ENCODE assay signal across 26 cellular contexts in genomic region chr20:9602834-9603173, GRCh38.
DNase-seq lines count a peak whose midpoint lies in the region; ATAC-seq, FAIRE-seq and TF ChIP-seq lines count a peak whose summit lies in the region.
"Had no signal": no experiment of that assay in that cellular context is flagged by ENCODE, and none has a peak within 500 bp of the region (broad histone marks: within the 10 kb centered on the region; RNA-seq: fewer than 3 reads in every experiment).

No MANE protein-coding gene starts in this region.

- no peaks in the 10 kb centered on the region for H3K27me3 ChIP-seq in GM06990 (replicated peaks; ENCODE audit: control insufficient read depth, insufficient read depth, low read length)
- H3K27me3 ChIP-seq in GM12878 (replicated peaks in 1 of 2; ENCODE audit: control insufficient read depth in 2 of 2, insufficient read depth in 2 of 2, low read length in 1 of 2) = no peaks in the 10 kb centered on the region; a peak in 1 of 4 replicates
- H3K27me3 ChIP-seq: BE2C had no signal

- no peak overlapping the region; the same call in 1 of the 2 replicates for H3K27ac ChIP-seq in GM12878 (ENCODE audit: control insufficient read depth, insufficient read depth)

- H2AFZ ChIP-seq in GM12878 (ENCODE audit: control insufficient read depth, low read depth, low read length) = peak overlapping the region; percentile 61

- peak overlapping the region; percentile 33; the same call in 1 of the 2 replicates for H3K4me3 ChIP-seq in GM06990 (replicated peaks; ENCODE audit: low read depth, low read length)
- H3K4me3 ChIP-seq in GM12878 = peak overlapping the region; percentile 46; the same call in 1 of the 2 replicates
- H3K4me3 ChIP-seq: MG63 had no signal

- DNase-seq in GM06990 (ENCODE audit: extremely low read depth, insufficient read length) (no peak), GM12878 (ENCODE audit: low read depth, low spot score) (no peak), hypothalamus (lab: John Stamatoyannopoulos, UW) (no peak)
- DNase-seq in activated T-cell treated with anti-CD3 and anti-CD28 coated beads, Interleukin-2, amount 50 U/mL, for 48 hours = no peak
- DNase-seq in activated CD4-positive, alpha-beta T cell treated with anti-CD3 and anti-CD28 coated beads for 1 hour = no peak
- DNase-seq: BE2C; CD4-positive, alpha-beta memory T cell; DMS153; GDM1; Kasumi-1; MG63; NCI-H1092 treated with DMSO at 0.1 percent for 48 hours; NCI-H146; NCI-H2081 treated with DMSO at 0.1 percent for 48 hours; NCI-H510A; NCI-H748 treated with DMSO at 0.1 percent for 48 hours; OCI-M1; RPMI8226; SIG-M5; T-cell had no signal

- BruUV-seq in GM12878 (replicated peaks; lab: Mats Ljungman, UMichigan) = no TSS peak

- in situ Hi-C loops in GM12878 (cut with MboI) = no loop called here

- RAD21 ChIA-PET in GM12878 (lab: Charles Lee; ENCODE audit: unreplicated experiment) = interaction anchor here (1.3 kb wide), 1 partner anchor 10 kb away, joined by 3 read pairs; no protein-coding TSS in a partner anchor

- peaks cover 6% of the 10 kb centered on the region; the same call in 1 of the 2 replicates for H3K4me1 ChIP-seq in GM12878 (ENCODE audit: control insufficient read depth, insufficient read depth, low read length)

- no peak for TF ChIP-seq EP300 in GM12878 (IDR thresholded peaks at IDR 0.05; ENCODE audit: borderline replicate concordance in 1 of 2, control insufficient read depth in 1 of 2, low read depth in 2 of 2, low read length in 2 of 2)

- SMC1A ChIA-PET in GM12878 (lab: Charles Lee; ENCODE audit: uncharacterized antibody, unreplicated experiment) = interaction anchor here (0.7 to 3.4 kb wide), 2 partner anchors 11 to 196 kb away, joined by 3 to 22 read pairs; no protein-coding TSS in a partner anchor

- TF ChIP-seq POLR2A in GM12878 (IDR thresholded peaks at IDR 0.05; ENCODE audit: low read depth, low read length) = no peak

- H3K9ac ChIP-seq in GM12878 (ENCODE audit: control insufficient read depth, insufficient read depth, low read length) = no peak overlapping the region

- peak overlapping the region; percentile 31 for H3K4me2 ChIP-seq in GM12878 (ENCODE audit: control insufficient read depth, insufficient read depth)

- ATAC-seq in GM19023 (IDR thresholded peaks at IDR 0.05; ENCODE audit: unreplicated experiment) (peak; percentile 47), HG02852 (IDR thresholded peaks at IDR 0.05; ENCODE audit: unreplicated experiment) (peak; percentile 67), GM12878 (no peak; the same call in 2 of the 3 replicates), HG03135 (IDR thresholded peaks at IDR 0.05; ENCODE audit: unreplicated experiment) (no peak)
- ATAC-seq: SK-N-SH treated with all-trans-retinoic acid at 6 μM for 48 hours, T-cell had no signal

- intact Hi-C loops in GM12878 (cut with micrococcal nuclease; ENCODE audit: unreplicated experiment) = no loop called here

- TF ChIP-seq CTCF in GM06990 (IDR thresholded peaks at IDR 0.05; ENCODE audit: insufficient read depth, low read length, poor library complexity, severe bottlenecking) (no peak), GM12878 (IDR thresholded peaks at IDR 0.05 in 2 of 3, conservative IDR thresholded peaks at IDR 0.05 in 1 of 3; ENCODE audit: control insufficient read depth in 2 of 3, extremely low read depth in 1 of 3, insufficient read depth in 1 of 3, low read depth in 3 of 3, low read length in 3 of 3) (no peak)

- H3K9me3 ChIP-seq in GM12878 (replicated peaks; ENCODE audit: control insufficient read depth, insufficient read depth, low read length) = no peaks in the 10 kb centered on the region; the same call in 2 of the 3 replicates
- H3K9me3 ChIP-seq: BE2C had no signal

- no peaks in the 10 kb centered on the region for H4K20me1 ChIP-seq in GM12878 (ENCODE audit: control insufficient read depth, insufficient read depth)

- no peak for FAIRE-seq in GM12878 (lab: Jason Lieb, UNC)
- FAIRE-seq: A204.1, HTR-8/SVneo had no signal

- WGBS in GM12878 (ENCODE audit: insufficient coverage, insufficient replicate concordance, low lambda C conversion rate, missing lambda C conversion rate) = 46% methylated on average over 4 of the region's 4 CpGs

- no peaks in the 10 kb centered on the region for H3K79me2 ChIP-seq in GM12878 (ENCODE audit: control insufficient read depth, insufficient read depth, low read length)

- no peak for TF ChIP-seq RAD21 in GM12878 (IDR thresholded peaks at IDR 0.05; ENCODE audit: insufficient read depth, low read depth, low read length)

- CTCF ChIA-PET in GM12878 (lab: Yijun Ruan, JAX) = interaction anchor here (1.0 to 3.3 kb wide), 4 partner anchors 10 to 194 kb away, joined by 3 to 28 read pairs (median 6); no protein-coding TSS in a partner anchor

- POLR2A ChIA-PET in GM12878 (lab: Charles Lee) = no interaction called here

- no peaks in the 10 kb centered on the region for H3K36me3 ChIP-seq in GM06990 (ENCODE audit: control insufficient read depth, insufficient read depth, low read length)
- no peaks in the 10 kb centered on the region for H3K36me3 ChIP-seq in GM12878 (ENCODE audit: control insufficient read depth in 2 of 2, insufficient read depth in 2 of 2, low read length in 1 of 2)
- H3K36me3 ChIP-seq: BE2C, MG63 had no signal

TF ChIP-seq in GM12878, 131 proteins besides CTCF, POLR2A, EP300 and RAD21:
- TF ChIP-seq ZNF592 (IDR thresholded peaks at IDR 0.05) = no peak
- no peak for TF ChIP-seq PML (IDR thresholded peaks at IDR 0.05; ENCODE audit: low read length)
- TF ChIP-seq IRF5 (IDR thresholded peaks at IDR 0.05; ENCODE audit: borderline replicate concordance) = no peak

Comparison
In these comparisons a context has a peak if more than half of its experiments do, and no peak if none do; other contexts are left out.
1. ATAC-seq: peak in GM19023 (single experiment) and HG02852 (single experiment); none in GM12878 (single experiment) and HG03135 (single experiment).